Comparison of ENCODE assay signal across 28 cellular contexts in genomic region chr1:154361357-154361756, GRCh38. TPM values are rescaled to one million over a fixed set of nuclear protein-coding genes. Genes with fewer than 3 reads are reported as not detected.
"Had no signal": no experiment of that assay in that cellular context is flagged by ENCODE, and none has a peak within 500 bp of the region (broad histone marks: within the 10 kb centered on the region; RNA-seq: fewer than 3 reads in every experiment).

No MANE protein-coding gene starts in this region.

- H3K27me3 ChIP-seq: SJSA1 had no signal

- DNase-seq: Kasumi-1, MV-4-11, NCI-H1048, NCI-H1105, NCI-H1417, NCI-H1436 treated with DMSO at 0.1 percent for 48 hours, NCI-H1694, NCI-H187 treated with DMSO at 0.1 percent for 48 hours, NCI-H2029 treated with DMSO at 0.1 percent for 48 hours, NCI-H2171 treated with DMSO at 0.1 percent for 48 hours, NCI-H345, NCI-H446 treated with DMSO at 0.1 percent for 48 hours, NCI-H510A treated with DMSO at 0.1 percent for 48 hours, NCI-H526, NCI-H748 treated with DMSO at 0.1 percent for 48 hours, Right ventricle myocardium superior, RPMI8226, SIG-M5, SW 1271, T-cell had no signal

- H3K36me3 ChIP-seq: SJSA1 had no signal

- H3K4me2 ChIP-seq: KMS-11 had no signal

- H3K4me1 ChIP-seq: SJSA1 had no signal

- H3K9ac ChIP-seq: KMS-11 had no signal

- H3K27ac ChIP-seq: KMS-11, SJSA1, SK-N-MC had no signal

- H3K4me3 ChIP-seq: K562, SJSA1, SK-N-MC had no signal

- ATAC-seq: HepG2, K562, T-cell had no signal

RNA-seq across cellular contexts. Expression of gene AQP10, which starts 40.5 kb away (rescaled TPM):
- total RNA-seq: HepG2, HT1080, MCF 10A, SJSA1, T-cell had no signal
- polyA plus RNA-seq: IgD-negative memory B cell had no signal
